In genomic region chr1:29181413-29182225, GRCh38 we compare ENCODE assay signal across 8 cellular contexts.
DNase-seq lines count a peak whose midpoint lies in the region; ATAC-seq lines count a peak whose summit lies in the region.

Gene SRSF4 (minus strand): TSS chr1:29181900. CDS start chr1:29181752, 148 bp downstream.

- ATAC-seq in GM19372 (IDR thresholded peaks at IDR 0.05; ENCODE audit: low read depth, unreplicated experiment) (peak; percentile 91), HG03558 (IDR thresholded peaks at IDR 0.05; ENCODE audit: extremely low read depth, unreplicated experiment) (peak; percentile 73)

- DNase-seq in CD1c-positive myeloid dendritic cell (ENCODE audit: extremely low spot score) (peak; percentile 99), NCI-H748 (lab: John Stamatoyannopoulos, UW; ENCODE audit: unreplicated experiment) (peak; percentile 97), cortex of kidney (lab: John Stamatoyannopoulos, UW) (peak; percentile 73), left kidney (ENCODE audit: low read depth, low spot score) (peak; percentile 100)
- DNase-seq in activated CD4-positive, alpha-beta T cell treated with anti-CD3 and anti-CD28 coated beads, Interleukin-2, amount 50 U/mL, for 1 hour, result peak; percentile 99
- DNase-seq in stimulated activated CD4-positive, alpha-beta T cell treated with anti-CD3 and anti-CD28 coated beads, Interleukin-2, amount 100 ng/mL, for 24 hours, result peak; percentile 99

Comparison
In these comparisons a context has a peak if more than half of its experiments do, and no peak if none do; other contexts are left out.
1. Peak in every context shown above with its lines: DNase-seq and ATAC-seq.